ENCODE assay signal across 10 cellular contexts in genomic region chr5:146007270-146007669, GRCh38.
DNase-seq lines count a peak whose midpoint lies in the region; ATAC-seq and TF ChIP-seq lines count a peak whose summit lies in the region.
"Had no signal": no experiment of that assay in that cellular context is flagged by ENCODE, and none has a peak within 500 bp of the region (broad histone marks: within the 10 kb centered on the region; RNA-seq: fewer than 3 reads in every experiment).

No MANE protein-coding gene starts in this region.

- H3K9me3 ChIP-seq in H9 (ENCODE audit: control insufficient read depth, low read depth, low read length): no peaks in the 10 kb centered on the region
- H3K9me3 ChIP-seq in neural progenitor cell (ENCODE audit: low read depth): no peaks in the 10 kb centered on the region

- H2BK20ac ChIP-seq in H9 (ENCODE audit: low read depth, low read length, poor library complexity, severe bottlenecking): no peak overlapping the region

- H3K23me2 ChIP-seq in H9 (ENCODE audit: insufficient read length, low read depth, low read length, poor library complexity, severe bottlenecking): no peaks in the 10 kb centered on the region

- H3K79me2 ChIP-seq in H9 (ENCODE audit: insufficient read depth, low read length) (no peaks in the 10 kb centered on the region), neural progenitor cell (ENCODE audit: low read depth) (no peaks in the 10 kb centered on the region)

- no peak overlapping the region for H2BK15ac ChIP-seq in H9 (ENCODE audit: low read depth, low read length)

- H3K9ac ChIP-seq in H9 (ENCODE audit: extremely low read depth, insufficient read length, low read length) (no peak overlapping the region), neural progenitor cell (no peak overlapping the region)

- no peak overlapping the region for H4K8ac ChIP-seq in H9 (replicated peaks; ENCODE audit: insufficient read length, low read depth, low read length)

- no CpG with 5 or more reads among the region's 3 CpGs for WGBS in H9 (ENCODE audit: extremely low coverage, insufficient read length, low lambda C conversion rate)

- H3K27ac Mint-ChIP-seq in H9: no peak overlapping the region
- H3K27ac Mint-ChIP-seq in neural progenitor cell: no peak overlapping the region

- no peak overlapping the region for H2BK5ac ChIP-seq in H9 (ENCODE audit: insufficient read length, low read length)

- H3K4me1 Mint-ChIP-seq in H9 (peaks cover 0 to 4% of the 10 kb centered on the region in 2 experiments; a peak in 2 of 4 replicates), neural progenitor cell (no peaks in the 10 kb centered on the region)

- DNase-seq in H9: no peak
- DNase-seq in NOMO-1 (lab: John Stamatoyannopoulos, UW; ENCODE audit: unreplicated experiment in 2 of 2): peak; percentile 75 to 95
- peak; percentile 4 for DNase-seq in cerebellar cortex (ENCODE audit: low spot score)
- DNase-seq in neural progenitor cell (ENCODE audit: low spot score): no peak
- no peak for DNase-seq in AG08396 (ENCODE audit: low spot score)
- no peak for DNase-seq in T-helper 1 cell
- DNase-seq: activated naive CD4-positive, alpha-beta T cell had no signal

- peaks cover 4% of the 10 kb centered on the region for H3F3A ChIP-seq in neural progenitor cell (ENCODE audit: low read depth)

- TF ChIP-seq CTCF in H9 (conservative IDR thresholded peaks at IDR 0.05) (peak; percentile 44), neural progenitor cell (IDR thresholded peaks at IDR 0.05) (peak; percentile 24)

- H2BK120ac ChIP-seq in H9 (ENCODE audit: low read depth, low read length, poor library complexity, severe bottlenecking): no peak overlapping the region

- peaks cover 3 to 6% of the 10 kb centered on the region in 2 experiments; a peak in 4 of 5 replicates for H3K9me3 Mint-ChIP-seq in H9
- peaks cover 3% of the 10 kb centered on the region for H3K9me3 Mint-ChIP-seq in neural progenitor cell

- H2AFZ ChIP-seq in H9 (ENCODE audit: low read length) (no peak overlapping the region), neural progenitor cell (replicated peaks) (no peak overlapping the region)

- H4K91ac ChIP-seq in H9 (ENCODE audit: insufficient read length, low read depth, low read length): no peak overlapping the region

- H3K27me3 ChIP-seq in H9 (ENCODE audit: insufficient read depth, low read length) (no peaks in the 10 kb centered on the region), neural progenitor cell (no peaks in the 10 kb centered on the region)

- H4K5ac ChIP-seq in H9 (ENCODE audit: insufficient read length, low read depth, low read length): no peak overlapping the region

- no peak overlapping the region for H3T11ph ChIP-seq in H9 (ENCODE audit: low read length)

- H3K4me3 ChIP-seq in neural progenitor cell: no peak overlapping the region

- no peaks in the 10 kb centered on the region for H3K4me1 ChIP-seq in H9 (ENCODE audit: insufficient read depth, low read length)
- H3K4me1 ChIP-seq in neural progenitor cell: peaks cover 10% of the 10 kb centered on the region

- H3K18ac ChIP-seq in H9 (ENCODE audit: insufficient read length, low read depth, low read length): no peak overlapping the region

- no peak overlapping the region for H3K14ac ChIP-seq in H9 (ENCODE audit: insufficient read depth, low read length)

- no peak overlapping the region for H3K23ac ChIP-seq in H9 (ENCODE audit: insufficient read length, low read depth, low read length)

- H3K56ac ChIP-seq in H9 (ENCODE audit: insufficient read length, low read depth, low read length): no peak overlapping the region

- ATAC-seq in HG03469 (IDR thresholded peaks at IDR 0.05; ENCODE audit: unreplicated experiment): no peak
- ATAC-seq: activated CD4-positive, CD25-positive, alpha-beta regulatory T cell treated with anti-CD3 and anti-CD28 coated beads, Interleukin-2, amount 50 U/mL, for 24 hours; sciatic nerve had no signal

- no peaks in the 10 kb centered on the region for H3K79me1 ChIP-seq in H9 (ENCODE audit: insufficient read depth, low read depth, low read length, poor library complexity, severe bottlenecking)

- H3K27ac ChIP-seq in H9 (ENCODE audit: insufficient read length, low read depth, low read length) (no peak overlapping the region), neural progenitor cell (no peak overlapping the region)

- H3K4me2 ChIP-seq in H9 (ENCODE audit: insufficient read depth, insufficient read length, low read length): no peak overlapping the region
- H3K4me2 ChIP-seq in neural progenitor cell: no peak overlapping the region

- H3K36me3 Mint-ChIP-seq in H9 (ENCODE audit: insufficient read depth in 1 of 3, low read depth in 3 of 3) (no peaks in the 10 kb centered on the region; a peak in 1 of 7 replicates), neural progenitor cell (no peaks in the 10 kb centered on the region)

- no peak overlapping the region for H3K4ac ChIP-seq in H9 (ENCODE audit: low read depth, low read length)

- H2AK5ac ChIP-seq in H9 (ENCODE audit: insufficient read length, low read length): no peak overlapping the region

- H4K20me1 ChIP-seq in H9 (ENCODE audit: control insufficient read depth, insufficient read depth, insufficient read length): no peaks in the 10 kb centered on the region
- no peaks in the 10 kb centered on the region for H4K20me1 ChIP-seq in neural progenitor cell (ENCODE audit: low read depth)

- H3K36me3 ChIP-seq in neural progenitor cell: no peaks in the 10 kb centered on the region

- H3K4me3 Mint-ChIP-seq in H9 (no peak overlapping the region), neural progenitor cell (no peak overlapping the region)

- H3K27me3 Mint-ChIP-seq in H9 (ENCODE audit: low read depth) (no peaks in the 10 kb centered on the region), neural progenitor cell (ENCODE audit: insufficient read depth, low read depth) (no peaks in the 10 kb centered on the region)

- no peak overlapping the region for H2BK12ac ChIP-seq in H9 (ENCODE audit: insufficient read length, low read depth, low read length)

Comparison
In these comparisons a context has a peak if more than half of its experiments do, and no peak if none do; other contexts are left out.
1. DNase-seq: peak in NOMO-1 (2 of 2) and cerebellar cortex (single experiment); none in H9 (single experiment), neural progenitor cell (single experiment), AG08396 (single experiment) and T-helper 1 cell (0 of 5).